ENCODE assay signal across 9 cellular contexts in the genomic region with DNA sequence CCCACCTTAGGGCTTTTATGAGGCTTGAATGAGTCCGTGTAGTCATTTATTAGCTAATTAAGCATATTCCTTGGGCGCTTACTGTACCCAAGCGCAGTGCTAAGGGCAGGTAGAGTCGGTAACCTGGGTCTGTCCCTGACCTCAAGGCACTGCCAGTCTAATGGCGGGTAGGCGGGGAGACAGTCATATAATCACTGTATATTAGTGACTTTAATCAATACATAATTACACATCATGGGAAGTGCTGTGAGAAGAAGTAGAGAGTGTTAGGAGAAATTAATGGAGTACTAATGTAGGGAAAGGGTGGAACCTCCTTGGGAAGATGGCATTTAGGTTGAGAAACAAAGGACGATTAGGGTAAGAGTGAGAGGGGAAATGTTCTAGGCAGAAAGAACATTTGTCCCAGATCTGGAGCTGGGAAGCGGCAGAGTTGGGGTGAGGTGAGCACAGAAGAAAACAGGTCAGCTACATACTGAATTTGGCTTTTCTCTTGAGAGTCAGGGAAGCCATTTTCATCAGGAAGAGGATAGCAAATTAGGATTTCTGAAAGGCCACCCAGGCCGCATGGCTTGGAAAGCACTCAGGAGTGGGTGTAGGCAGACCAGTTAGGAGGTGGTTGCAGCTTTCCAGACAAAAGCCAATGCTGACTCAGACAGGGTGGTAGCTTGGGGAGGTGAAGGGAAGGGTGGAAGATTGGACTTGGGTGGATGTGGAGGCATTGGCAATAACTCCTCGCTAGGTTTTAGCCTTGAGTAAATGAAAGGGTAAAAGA. TPM values are rescaled to one million over a fixed set of nuclear protein-coding genes. Genes with fewer than 3 reads are reported as not detected.
DNase-seq lines count a peak whose midpoint lies in the region; ATAC-seq and TF ChIP-seq lines count a peak whose summit lies in the region.
"Had no signal": no experiment of that assay in that cellular context is flagged by ENCODE, and none has a peak within 500 bp of the region (broad histone marks: within the 10 kb centered on the region; RNA-seq: fewer than 3 reads in every experiment).

No MANE protein-coding gene starts in this region.

- H3K4me1 ChIP-seq in ACC112 (ENCODE audit: control insufficient read depth, insufficient read depth, low read length, unreplicated experiment) (peaks cover 18% of the 10 kb centered on the region), mononuclear cell (ENCODE audit: insufficient read depth, low read length) (peaks cover 35% of the 10 kb centered on the region)

- peak; percentile 4 for ATAC-seq in HG03432 (IDR thresholded peaks at IDR 0.05; ENCODE audit: unreplicated experiment)
- ATAC-seq in HG03135 (IDR thresholded peaks at IDR 0.05; ENCODE audit: unreplicated experiment): no peak
- no peak for ATAC-seq in GM18909 (IDR thresholded peaks at IDR 0.05; ENCODE audit: poor library complexity, unreplicated experiment)

- H2AFZ ChIP-seq in ACC112 (ENCODE audit: low read length, unreplicated experiment): peak overlapping the region; percentile 79

- peak overlapping the region; percentile 86 to 100 (median 92) for H3K4me3 Mint-ChIP-seq in brain

- H3K79me2 ChIP-seq in ACC112 (ENCODE audit: control insufficient read depth, insufficient read depth, low read length, unreplicated experiment): peaks cover 40% of the 10 kb centered on the region

- H3K36me3 Mint-ChIP-seq in brain: peaks cover 29% of the 10 kb centered on the region

- peak overlapping the region; percentile 99 to 100 (median 100) for H3K27ac Mint-ChIP-seq in brain

- DNase-seq in NCI-H2227 treated with DMSO at 0.1 percent for 48 hours (lab: John Stamatoyannopoulos, UW) (no peak), SIG-M5 (lab: John Stamatoyannopoulos, UW) (no peak)

- H3K36me3 ChIP-seq in ACC112 (ENCODE audit: insufficient read depth, low read length): no peaks in the 10 kb centered on the region

- H3K9me3 Mint-ChIP-seq in brain: peaks cover 0 to 12% (median under 1%) of the 10 kb centered on the region in 5 experiments

- no peaks in the 10 kb centered on the region for H3K9me3 ChIP-seq in mononuclear cell (ENCODE audit: low read depth, low read length)

- H3K27ac ChIP-seq in ACC112 (ENCODE audit: low read depth, low read length): no peak overlapping the region

- peak overlapping the region; percentile 80 for H3K4me3 ChIP-seq in ACC112 (ENCODE audit: low read depth, low read length)
- peak overlapping the region; percentile 98 for H3K4me3 ChIP-seq in mononuclear cell (ENCODE audit: low read length)

- H3K4me1 Mint-ChIP-seq in brain: peaks cover 43% of the 10 kb centered on the region

- H3K27me3 ChIP-seq in ACC112 (ENCODE audit: insufficient read depth, low read length): no peaks in the 10 kb centered on the region
- no peaks in the 10 kb centered on the region for H3K27me3 ChIP-seq in mononuclear cell (ENCODE audit: insufficient read depth, low read length)

- peaks cover 19% of the 10 kb centered on the region for H3K27me3 Mint-ChIP-seq in brain

- TF ChIP-seq CTCF in brain (conservative IDR thresholded peaks at IDR 0.05): no peak

RNA-seq across cellular contexts. Expression of gene BLCAP, which starts 1.0 kb away (rescaled TPM):
- 201 TPM for polyA plus RNA-seq in brain (ENCODE audit: insufficient read depth, low read depth, low replicate concordance)
- total RNA-seq in mononuclear cell: 26.7 TPM

RNA-seq across cellular contexts. Expression of gene NNAT, which starts 7.6 kb away (rescaled TPM):
- polyA plus RNA-seq in brain (ENCODE audit: insufficient read depth, low read depth, low replicate concordance): 26.3 TPM
- not detected for total RNA-seq in mononuclear cell
- total RNA-seq: lung microvascular endothelial cell had no signal
